ENCODE assay signal across 11 cellular contexts in the genomic region with DNA sequence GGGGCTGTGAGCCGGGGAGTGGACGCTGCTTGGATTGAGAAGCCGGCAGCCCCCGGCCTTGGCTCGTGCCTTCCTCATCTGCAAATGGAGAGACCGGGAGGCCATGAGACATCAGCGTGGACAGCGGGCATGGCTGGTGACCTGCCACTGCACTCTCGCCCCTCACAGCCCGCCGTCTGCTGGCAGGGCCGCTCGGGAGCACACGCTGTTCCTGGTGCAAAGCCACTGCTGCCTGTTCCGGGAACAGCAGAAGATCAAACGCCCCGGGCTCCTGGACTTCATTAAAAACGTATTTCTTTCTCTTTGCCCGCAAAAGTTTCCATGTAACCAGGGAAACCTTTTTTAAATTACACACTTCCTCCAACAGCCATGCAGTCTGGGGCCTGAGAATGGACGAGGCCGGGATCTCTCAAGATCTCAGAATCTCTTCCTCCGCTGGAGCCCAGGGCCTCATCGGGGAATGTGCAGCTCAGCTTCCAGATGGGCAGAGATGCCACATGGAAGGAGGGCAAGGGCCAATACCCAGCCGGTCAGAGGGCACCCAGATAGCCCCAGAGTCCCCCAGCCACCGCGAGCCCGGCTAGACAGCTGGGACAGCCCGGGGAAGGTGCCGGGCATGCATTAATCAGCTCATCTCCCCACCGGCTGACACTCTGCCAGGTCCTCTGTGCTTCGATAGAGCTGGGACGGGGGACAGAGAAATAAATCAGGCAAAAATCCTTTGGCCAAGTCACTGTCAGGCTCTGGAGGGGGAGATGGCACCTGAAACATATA.
A peak's percentile ranks its signal among the peaks of the same experiment; 100 is the strongest.
DNase-seq lines count a peak whose midpoint lies in the region; ATAC-seq and TF ChIP-seq lines count a peak whose summit lies in the region.
"Had no signal": no experiment of that assay in that cellular context is flagged by ENCODE, and none has a peak within 500 bp of the region (broad histone marks: within the 10 kb centered on the region; RNA-seq: fewer than 3 reads in every experiment).

No MANE protein-coding gene starts in this region.

- H3K4me1 Mint-ChIP-seq in nephron progenitor cell = peaks cover 15% of the 10 kb centered on the region
- H3K4me1 Mint-ChIP-seq: GM23338, neural crest cell had no signal

- no peak overlapping the region for H3K9ac ChIP-seq in SK-N-SH

- H3K9me2 ChIP-seq in SK-N-SH = no peaks in the 10 kb centered on the region

- intact Hi-C loops in uterus (cut with DNase I; ENCODE audit: low total_unique reads) = no loop called here

- ATAC-seq in SK-N-SH treated with all-trans-retinoic acid at 6 μM for 48 hours = no peak
- no peak for ATAC-seq in HG02852 (IDR thresholded peaks at IDR 0.05; ENCODE audit: unreplicated experiment)
- ATAC-seq: GM23338 had no signal

- no peaks in the 10 kb centered on the region for H4K20me1 ChIP-seq in SK-N-SH (ENCODE audit: insufficient read depth)

- CTCF ChIA-PET in SK-N-SH (lab: Yijun Ruan, JAX) = interaction anchor here (0.6 to 1.0 kb wide), 2 partner anchors 14 to 427 kb away, joined by 3 read pairs; no protein-coding TSS in a partner anchor

- no peak overlapping the region for H2AFZ ChIP-seq in SK-N-SH (ENCODE audit: low read depth)
- H2AFZ ChIP-seq: GM23338 had no signal

- no peak overlapping the region for H3K4me3 ChIP-seq in SK-N-SH (ENCODE audit: low read depth in 2 of 2, low read length in 1 of 2)
- no peak overlapping the region for H3K4me3 ChIP-seq in fibroblast of the aortic adventitia (ENCODE audit: low read depth, low read length)
- H3K4me3 ChIP-seq in uterus = no peak overlapping the region
- H3K4me3 ChIP-seq: GM23338 had no signal

- H3K27ac Mint-ChIP-seq in nephron progenitor cell = peak overlapping the region; percentile 29
- H3K27ac Mint-ChIP-seq: GM23338 had no signal

- H3K4me2 ChIP-seq in SK-N-SH = no peak overlapping the region
- H3K4me2 ChIP-seq: GM23338 had no signal

- TF ChIP-seq CTCF in SK-N-SH (IDR thresholded peaks at IDR 0.05) = no peak
- TF ChIP-seq CTCF in fibroblast of the aortic adventitia (IDR thresholded peaks at IDR 0.05; ENCODE audit: insufficient read depth, low read length) = no peak
- no peak for TF ChIP-seq CTCF in nephron progenitor cell (IDR thresholded peaks at IDR 0.05)
- TF ChIP-seq CTCF in uterus (IDR thresholded peaks at IDR 0.05) = no peak

- H3K4me1 ChIP-seq in SK-N-SH (ENCODE audit: control insufficient read depth in 1 of 2, insufficient read depth in 2 of 2, low read depth in 1 of 2, low read length in 1 of 2) (peaks cover 0 to 16% of the 10 kb centered on the region in 2 experiments; a peak in 1 of 4 replicates), uterus (no peaks in the 10 kb centered on the region)

- TF ChIP-seq RAD21 in SK-N-SH (IDR thresholded peaks at IDR 0.05; ENCODE audit: low read length) = no peak

- peak overlapping the region; percentile 30; a peak in 1 of 4 replicates for H3K27ac ChIP-seq in SK-N-SH (ENCODE audit: low read depth in 2 of 2, low read length in 1 of 2)
- H3K27ac ChIP-seq in uterus = peak overlapping the region; percentile 44 to 49
- H3K27ac ChIP-seq: VCaP had no signal

- no peaks in the 10 kb centered on the region for H3K9me3 ChIP-seq in SK-N-SH
- no peaks in the 10 kb centered on the region for H3K9me3 ChIP-seq in uterus

- no peaks in the 10 kb centered on the region for H3K36me3 ChIP-seq in SK-N-SH (replicated peaks in 1 of 2; ENCODE audit: control insufficient read depth in 1 of 2, insufficient read depth in 2 of 2, low read length in 1 of 2)
- no peaks in the 10 kb centered on the region for H3K36me3 ChIP-seq in uterus

- H3K27me3 ChIP-seq in SK-N-SH (ENCODE audit: insufficient read depth) (no peaks in the 10 kb centered on the region), uterus (no peaks in the 10 kb centered on the region)

- no peaks in the 10 kb centered on the region for H3F3A ChIP-seq in SK-N-SH (replicated peaks; ENCODE audit: insufficient read depth)

- no peak for TF ChIP-seq EP300 in SK-N-SH (IDR thresholded peaks at IDR 0.05; ENCODE audit: borderline replicate concordance in 1 of 2, low read depth in 1 of 2, low read length in 1 of 2)

- H3K9me3 Mint-ChIP-seq in nephron progenitor cell = no peaks in the 10 kb centered on the region
- H3K9me3 Mint-ChIP-seq: GM23338 had no signal

- POLR2A ChIA-PET in SK-N-SH (lab: Yijun Ruan, JAX) = no interaction called here

- H3K36me3 Mint-ChIP-seq in nephron progenitor cell (ENCODE audit: low read depth) = no peaks in the 10 kb centered on the region

- H3K27me3 Mint-ChIP-seq in nephron progenitor cell (ENCODE audit: low read depth, poor library complexity) = peaks cover 32% of the 10 kb centered on the region

- H3K4me3 Mint-ChIP-seq in nephron progenitor cell = no peak overlapping the region
- H3K4me3 Mint-ChIP-seq: GM23338, neural crest cell had no signal

- no peak for TF ChIP-seq POLR2A in uterus (IDR thresholded peaks at IDR 0.05)

- 74% methylated on average over 21 of the region's 32 CpGs for WGBS in SK-N-SH (ENCODE audit: low lambda C conversion rate)

- no peaks in the 10 kb centered on the region for H3K79me2 ChIP-seq in SK-N-SH (ENCODE audit: insufficient read depth)

- DNase-seq in SK-N-SH (peak; percentile 65), fibroblast of the aortic adventitia (ENCODE audit: low read depth) (peak; percentile 37), nephron progenitor cell (no peak), uterus (no peak), middle frontal gyrus (ENCODE audit: extremely low spot score, low spot score) (no peak)
- no peak for DNase-seq in activated CD8-positive, alpha-beta memory T cell treated with anti-CD3 and anti-CD28 coated beads, Interleukin-2, amount 50 U/mL, for 4 hours

TF ChIP-seq in SK-N-SH, 30 proteins besides CTCF, POLR2A, EP300 and RAD21:
- TF ChIP-seq FOXM1 (IDR thresholded peaks at IDR 0.05; ENCODE audit: low read depth) = no peak
TF ChIP-seq in SK-N-SH: peak in this region for 0.

TF ChIP-seq in SK-N-SH treated with all-trans-retinoic acid at 6 μM for 48 hours, 23 proteins besides CTCF, POLR2A, EP300 and RAD21:
- TF ChIP-seq TOX (CRISPR knock-in tag; IDR thresholded peaks at IDR 0.05; ENCODE audit: borderline replicate concordance) = no peak

Comparison
In these comparisons a context has a peak if more than half of its experiments do, and no peak if none do; other contexts are left out.
1. DNase-seq: peak in SK-N-SH (single experiment) and fibroblast of the aortic adventitia (single experiment); none in nephron progenitor cell (single experiment), uterus (0 of 2), middle frontal gyrus (single experiment) and activated CD8-positive, alpha-beta memory T cell treated with anti-CD3 and anti-CD28 coated beads, Interleukin-2, amount 50 U/mL, for 4 hours (single experiment).